Comparison of ENCODE assay signal across 8 cellular contexts in genomic region chr13:99382428-99383133, GRCh38.
DNase-seq lines count a peak whose midpoint lies in the region; ATAC-seq and TF ChIP-seq lines count a peak whose summit lies in the region.

No MANE protein-coding gene starts in this region.

- H3K36me3 ChIP-seq in right atrium auricular region (peaks cover 20% of the 10 kb centered on the region), left lung (peaks cover 0 to 31% of the 10 kb centered on the region in 2 donors), upper lobe of right lung (peaks cover 30% of the 10 kb centered on the region)

- DNase-seq in right atrium auricular region (ENCODE audit: low spot score) (peak; percentile 55), Right ventricle myocardium superior (no peak), left lung (no peak), upper lobe of right lung (no peak), ureter (ENCODE audit: low spot score) (no peak), SIG-M5 treated with dmso at 0.1 percent for 504 hours (lab: John Stamatoyannopoulos, UW; ENCODE audit: unreplicated experiment) (no peak), NCI-H446 (lab: John Stamatoyannopoulos, UW) (no peak)
- peak; percentile 22 for DNase-seq in activated gamma-delta T cell treated with anti-CD3 and anti-CD28 coated beads, Interleukin-2, amount 50 U/mL, for 16 hours (ENCODE audit: low read depth)

- H3K27me3 ChIP-seq in right atrium auricular region, result no peaks in the 10 kb centered on the region
- H3K27me3 ChIP-seq in left lung, result no peaks in the 10 kb centered on the region
- no peaks in the 10 kb centered on the region for H3K27me3 ChIP-seq in upper lobe of right lung

- peaks cover 0 to 4% of the 10 kb centered on the region in 2 donors for H3K9me3 ChIP-seq in right atrium auricular region
- H3K9me3 ChIP-seq in left lung, result no peaks in the 10 kb centered on the region
- no peaks in the 10 kb centered on the region for H3K9me3 ChIP-seq in upper lobe of right lung

- H3K4me3 ChIP-seq in right atrium auricular region, result no peak overlapping the region
- no peak overlapping the region for H3K4me3 ChIP-seq in left lung
- no peak overlapping the region for H3K4me3 ChIP-seq in upper lobe of right lung

- no peak for TF ChIP-seq CTCF in right atrium auricular region (IDR thresholded peaks at IDR 0.05)
- no peak for TF ChIP-seq CTCF in left lung (IDR thresholded peaks at IDR 0.05)
- no peak for TF ChIP-seq CTCF in upper lobe of right lung (IDR thresholded peaks at IDR 0.05)

- no peak for ATAC-seq in Right ventricle myocardium superior (ENCODE audit: poor library complexity)
- ATAC-seq in left lung, result peak; percentile 37
- peak; percentile 7 for ATAC-seq in upper lobe of right lung

- H3K27ac ChIP-seq in right atrium auricular region (peak overlapping the region in 1 of 2 donors; percentile 29), left lung (no peak overlapping the region), upper lobe of right lung (no peak overlapping the region)

- intact Hi-C loops in Right ventricle myocardium superior (cut with DNase I) (no loop called here), left lung (cut with DNase I) (no loop called here), upper lobe of right lung (cut with DNase I) (no loop called here)

- H3K4me1 ChIP-seq in right atrium auricular region (peaks cover 0 to 46% of the 10 kb centered on the region in 2 donors), left lung (peaks cover 0 to 3% of the 10 kb centered on the region in 2 donors), upper lobe of right lung (no peaks in the 10 kb centered on the region)

Comparison
In these comparisons a context has a peak if more than half of its experiments do, and no peak if none do; other contexts are left out.
1. DNase-seq: peak in right atrium auricular region (single experiment) and activated gamma-delta T cell treated with anti-CD3 and anti-CD28 coated beads, Interleukin-2, amount 50 U/mL, for 16 hours (single experiment); none in Right ventricle myocardium superior (single experiment), left lung (0 of 2), upper lobe of right lung (single experiment), ureter (single experiment), SIG-M5 treated with dmso at 0.1 percent for 504 hours (single experiment) and NCI-H446 (0 of 2).